Comparison of ENCODE assay signal across 8 cellular contexts in genomic region chr20:35490736-35491181, GRCh38. TPM values are rescaled to one million over a fixed set of nuclear protein-coding genes. Genes with fewer than 3 reads are reported as not detected.
DNase-seq lines count a peak whose midpoint lies in the region; ATAC-seq and TF ChIP-seq lines count a peak whose summit lies in the region.

No MANE protein-coding gene starts in this region.

- peaks cover 59 to 80% (median 68%) of the 10 kb centered on the region in 3 donors for H3K4me1 Mint-ChIP-seq in CD8-positive, alpha-beta memory T cell
- peaks cover 25 to 51% of the 10 kb centered on the region in 2 donors for H3K4me1 Mint-ChIP-seq in stimulated activated naive B cell treated with anti-CD40 and anti-IgM and Interleukin-4, amounts not matched to agents 10 μg/mL and 1 μg/mL and 100 μg/mL, for 72 hours

- H3K36me3 Mint-ChIP-seq in CD8-positive, alpha-beta memory T cell: peaks cover 7 to 69% (median 17%) of the 10 kb centered on the region in 3 donors
- peaks cover 43 to 55% of the 10 kb centered on the region in 2 donors for H3K36me3 Mint-ChIP-seq in stimulated activated naive B cell treated with anti-CD40 and anti-IgM and Interleukin-4, amounts not matched to agents 10 μg/mL and 1 μg/mL and 100 μg/mL, for 72 hours

- peak overlapping the region; percentile 95 to 99 (median 99) for H3K27ac Mint-ChIP-seq in CD8-positive, alpha-beta memory T cell
- H3K27ac Mint-ChIP-seq in stimulated activated naive B cell treated with anti-CD40 and anti-IgM and Interleukin-4, amounts not matched to agents 10 μg/mL and 1 μg/mL and 100 μg/mL, for 72 hours: peak overlapping the region; percentile 99

- DNase-seq in CD8-positive, alpha-beta memory T cell: peak; percentile 42 to 81 (median 68)
- DNase-seq in activated T-cell treated with anti-CD3 and anti-CD28 coated beads for 1 hour (ENCODE audit: low read depth) (peak; percentile 49), lower lobe of right lung (no peak), DMS153 treated with DMSO at 0.1 percent for 48 hours (lab: John Stamatoyannopoulos, UW; ENCODE audit: unreplicated experiment) (no peak), OCI-M2 (lab: John Stamatoyannopoulos, UW; ENCODE audit: unreplicated experiment) (no peak)
- peak; percentile 49 for DNase-seq in stimulated activated naive B cell treated with anti-CD40 and anti-IgM and Interleukin-4, amounts not matched to agents 10 μg/mL and 1 μg/mL and 100 μg/mL, for 72 hours

- no peaks in the 10 kb centered on the region for H3F3A ChIP-seq in Loucy (ENCODE audit: low read depth)

- peaks cover 20% of the 10 kb centered on the region for H3K36me3 ChIP-seq in CD8-positive, alpha-beta memory T cell (ENCODE audit: insufficient read depth, low read length)
- H3K36me3 ChIP-seq in Loucy (ENCODE audit: insufficient read depth, low read length) (peaks cover 32% of the 10 kb centered on the region; the same call in 1 of the 2 replicates), lower lobe of right lung (peaks cover 81% of the 10 kb centered on the region)

- peak overlapping the region; percentile 87 for H3K4me2 ChIP-seq in Loucy (ENCODE audit: low read depth, low read length, poor library complexity, severe bottlenecking)

- H3K9me3 ChIP-seq in CD8-positive, alpha-beta memory T cell (ENCODE audit: low read length): no peaks in the 10 kb centered on the region
- H3K9me3 ChIP-seq in Loucy (ENCODE audit: insufficient read depth, low read depth, low read length): no peaks in the 10 kb centered on the region
- H3K9me3 ChIP-seq in lower lobe of right lung: no peaks in the 10 kb centered on the region

- H3K27me3 Mint-ChIP-seq in CD8-positive, alpha-beta memory T cell: no peaks in the 10 kb centered on the region
- H3K27me3 Mint-ChIP-seq in stimulated activated naive B cell treated with anti-CD40 and anti-IgM and Interleukin-4, amounts not matched to agents 10 μg/mL and 1 μg/mL and 100 μg/mL, for 72 hours: no peaks in the 10 kb centered on the region

- POLR2A ChIA-PET in CD8-positive, alpha-beta memory T cell (lab: Charles Lee): interaction anchor here (0.5 to 1.9 kb wide), 10 partner anchors 13 to 463 kb away, joined by 3 to 14 read pairs (median 5); partner anchors contain the start of genes CEP250, RBM39, SCAND1 and SPAG4

- H3K4me3 Mint-ChIP-seq in CD8-positive, alpha-beta memory T cell: peak overlapping the region; percentile 96 to 99 (median 99)
- H3K4me3 Mint-ChIP-seq in stimulated activated naive B cell treated with anti-CD40 and anti-IgM and Interleukin-4, amounts not matched to agents 10 μg/mL and 1 μg/mL and 100 μg/mL, for 72 hours: peak overlapping the region; percentile 98 to 100

- H3K27me3 ChIP-seq in CD8-positive, alpha-beta memory T cell (ENCODE audit: insufficient read depth, low read length, poor library complexity, severe bottlenecking): no peaks in the 10 kb centered on the region
- H3K27me3 ChIP-seq in Loucy (ENCODE audit: insufficient read depth, low read length, poor library complexity, severe bottlenecking) (no peaks in the 10 kb centered on the region), lower lobe of right lung (ENCODE audit: low read depth) (no peaks in the 10 kb centered on the region)

- peak overlapping the region; percentile 99 for H3K4me3 ChIP-seq in CD8-positive, alpha-beta memory T cell (ENCODE audit: low read length)
- H3K4me3 ChIP-seq in Loucy (ENCODE audit: low read length, poor library complexity, severe bottlenecking) (peak overlapping the region; percentile 89), lower lobe of right lung (peak overlapping the region; percentile 53)

- ATAC-seq in GM21423 (IDR thresholded peaks at IDR 0.05; ENCODE audit: unreplicated experiment) (peak; percentile 96), lower lobe of right lung (peak; percentile 90 to 91)
- peak; percentile 100 for ATAC-seq in stimulated activated naive B cell treated with anti-CD40 and anti-IgM and Interleukin-4, amounts not matched to agents 10 μg/mL and 1 μg/mL and 100 μg/mL, for 72 hours (replicated peaks)

- H3K4me1 ChIP-seq in CD8-positive, alpha-beta memory T cell (ENCODE audit: insufficient read depth, low read length): peaks cover 49% of the 10 kb centered on the region
- H3K4me1 ChIP-seq in Loucy (ENCODE audit: insufficient read depth, low read length, poor library complexity, severe bottlenecking) (peaks cover 11% of the 10 kb centered on the region), lower lobe of right lung (peaks cover 8% of the 10 kb centered on the region)

- CTCF ChIA-PET in CD8-positive, alpha-beta memory T cell (lab: Charles Lee): interaction anchor here (1.1 to 2.8 kb wide), 4 partner anchors 13 to 464 kb away, joined by 4 to 10 read pairs (median 8); partner anchors contain the start of gene SCAND1

- no peaks in the 10 kb centered on the region for H3K9me2 ChIP-seq in Loucy (replicated peaks; ENCODE audit: low read depth, low read length)

- no peaks in the 10 kb centered on the region for H4K20me1 ChIP-seq in Loucy (ENCODE audit: insufficient read depth, low read length, poor library complexity, severe bottlenecking)

- peak overlapping the region; percentile 71 for H2AFZ ChIP-seq in Loucy (ENCODE audit: low read length)

- intact Hi-C loops in lower lobe of right lung (cut with DNase I): no loop called here

- TF ChIP-seq CTCF in Loucy (conservative IDR thresholded peaks at IDR 0.05; ENCODE audit: low read length): no peak
- TF ChIP-seq CTCF in lower lobe of right lung (IDR thresholded peaks at IDR 0.05): no peak

- H3K27ac ChIP-seq in CD8-positive, alpha-beta memory T cell (ENCODE audit: low read depth, low read length): peak overlapping the region; percentile 96
- H3K27ac ChIP-seq in lower lobe of right lung: peak overlapping the region; percentile 79

- peaks cover 47% of the 10 kb centered on the region for H3K79me2 ChIP-seq in Loucy (ENCODE audit: insufficient read depth, low read length)

- H3K9ac ChIP-seq in Loucy (ENCODE audit: low read depth, low read length, poor library complexity, severe bottlenecking): peak overlapping the region; percentile 89

- no peaks in the 10 kb centered on the region for H3K9me3 Mint-ChIP-seq in CD8-positive, alpha-beta memory T cell
- no peaks in the 10 kb centered on the region for H3K9me3 Mint-ChIP-seq in stimulated activated naive B cell treated with anti-CD40 and anti-IgM and Interleukin-4, amounts not matched to agents 10 μg/mL and 1 μg/mL and 100 μg/mL, for 72 hours

RNA-seq across cellular contexts. Expression of gene CEP250, which starts 35.4 kb away (rescaled TPM):
- total RNA-seq in CD8-positive, alpha-beta memory T cell: 10 to 100 TPM; 34.8 to 42.2 TPM
- 17.2 TPM for polyA plus RNA-seq in CD8-positive, alpha-beta memory T cell
- 30.7 TPM for total RNA-seq in lower lobe of right lung

RNA-seq across cellular contexts. Expression of gene C20orf173, which starts 38.7 kb away (rescaled TPM):
- not detected for total RNA-seq in CD8-positive, alpha-beta memory T cell
- polyA plus RNA-seq in CD8-positive, alpha-beta memory T cell: not detected
- not detected for total RNA-seq in lower lobe of right lung

RNA-seq across cellular contexts. Expression of gene ERGIC3, which starts 51.1 kb away (rescaled TPM):
- 100 to 1,000 TPM; 136 to 137 TPM for total RNA-seq in CD8-positive, alpha-beta memory T cell
- polyA plus RNA-seq in CD8-positive, alpha-beta memory T cell: 114 TPM
- total RNA-seq in lower lobe of right lung: 189 TPM

RNA-seq across cellular contexts. Expression of gene GDF5, which starts 52.7 kb away (rescaled TPM):
- not detected for total RNA-seq in CD8-positive, alpha-beta memory T cell
- polyA plus RNA-seq in CD8-positive, alpha-beta memory T cell: not detected
- total RNA-seq in lower lobe of right lung: 0.86 TPM

Comparison
In these comparisons a context has a peak if more than half of its experiments do, and no peak if none do; other contexts are left out.
1. DNase-seq: peak in CD8-positive, alpha-beta memory T cell (5 of 5), activated T-cell treated with anti-CD3 and anti-CD28 coated beads for 1 hour (single experiment) and stimulated activated naive B cell treated with anti-CD40 and anti-IgM and Interleukin-4, amounts not matched to agents 10 μg/mL and 1 μg/mL and 100 μg/mL, for 72 hours (single experiment); none in lower lobe of right lung (single experiment), DMS153 treated with DMSO at 0.1 percent for 48 hours (single experiment) and OCI-M2 (single experiment).
2. Peak in every context shown above with its lines, with median percentiles within 50 percentile points of each other: H3K4me3 ChIP-seq and ATAC-seq.